In the genomic region with DNA sequence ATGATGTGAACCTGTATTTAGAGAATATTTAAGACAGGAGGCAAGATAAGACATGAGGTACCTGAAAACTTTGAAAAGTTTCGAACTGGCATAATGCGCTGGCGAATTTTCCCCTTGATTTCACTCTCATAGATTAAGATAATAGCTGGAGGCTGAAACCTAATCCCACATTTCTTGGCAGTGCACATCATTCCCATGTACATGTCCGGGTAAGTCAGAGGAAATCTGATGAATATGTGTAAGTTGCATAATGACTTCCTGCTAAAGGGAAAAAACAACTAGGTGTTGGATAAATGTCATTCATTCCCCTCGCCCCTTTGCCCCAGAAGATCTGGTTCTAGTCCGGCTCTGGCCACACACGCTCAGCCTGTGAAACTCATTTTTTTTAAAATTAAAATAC, we compare ENCODE assay signal across 25 cellular contexts.
"Had no signal": no experiment of that assay in that cellular context is flagged by ENCODE, and none has a peak within 500 bp of the region (broad histone marks: within the 10 kb centered on the region; RNA-seq: fewer than 3 reads in every experiment).

No MANE protein-coding gene starts in this region.

- H3K4me3 ChIP-seq: coronary artery, gastrocnemius medialis, left ventricle myocardium inferior, neural progenitor cell, right atrium auricular region, thyroid gland had no signal

- H3K9me3 ChIP-seq: gastrocnemius medialis, left ventricle myocardium inferior, right atrium auricular region, thyroid gland had no signal

- H3K27ac ChIP-seq: coronary artery, gastrocnemius medialis, left ventricle myocardium inferior, neural progenitor cell, right atrium auricular region, thyroid gland had no signal

- H3K4me2 ChIP-seq: neural progenitor cell had no signal

- H3K27me3 Mint-ChIP-seq: activated CD4-positive, alpha-beta T cell treated with anti-CD3 and anti-CD28 coated beads, Interleukin-2, amount 10 ng/mL, durations not matched to agents 7 days and 5 days; activated naive CD8-positive, alpha-beta T cell treated with anti-CD3 and anti-CD28 coated beads, Interleukin-2, amount 10 ng/mL, durations not matched to agents 7 days and 5 days; activated T-cell treated with anti-CD3 and anti-CD28 coated beads, Interleukin-2, amount 50 U/mL, for 24 hours; central memory CD8-positive, alpha-beta T cell; memory B cell; naive thymus-derived CD4-positive, alpha-beta T cell; progenitor cell of endocrine pancreas; T-cell had no signal

- H3K9me3 Mint-ChIP-seq: activated CD4-positive, alpha-beta T cell treated with anti-CD3 and anti-CD28 coated beads, Interleukin-2, amount 10 ng/mL, durations not matched to agents 7 days and 5 days; activated naive CD8-positive, alpha-beta T cell treated with anti-CD3 and anti-CD28 coated beads, Interleukin-2, amount 10 ng/mL, durations not matched to agents 7 days and 5 days; activated T-cell treated with anti-CD3 and anti-CD28 coated beads, Interleukin-2, amount 50 U/mL, for 24 hours; activated T-helper 2 cell treated with anti-CD3 and anti-CD28 coated beads, Interferon-gamma antibody, Interleukin-2, Interleukin-4, amounts not matched to agents 10 μg/mL and 5 μg/mL and 100 μg/mL, durations not matched to agents 14 hours and 24 hours and 36 hours; brain; central memory CD8-positive, alpha-beta T cell; memory B cell; naive thymus-derived CD4-positive, alpha-beta T cell; neural progenitor cell; T-cell had no signal

- H3K36me3 ChIP-seq: gastrocnemius medialis, left ventricle myocardium inferior, neural progenitor cell, right atrium auricular region, thyroid gland had no signal

- H3K27ac Mint-ChIP-seq: activated CD4-positive, alpha-beta T cell treated with anti-CD3 and anti-CD28 coated beads, Interleukin-2, amount 10 ng/mL, durations not matched to agents 7 days and 5 days; activated CD8-positive, alpha-beta T cell treated with anti-CD3 and anti-CD28 coated beads, Interleukin-2, amount 10 ng/mL, durations not matched to agents 7 days and 5 days; activated naive CD8-positive, alpha-beta T cell treated with anti-CD3 and anti-CD28 coated beads, Interleukin-2, amount 10 ng/mL, durations not matched to agents 7 days and 5 days; activated T-cell treated with anti-CD3 and anti-CD28 coated beads, Interleukin-2, amount 50 U/mL, for 24 hours; activated T-helper 2 cell treated with anti-CD3 and anti-CD28 coated beads, Interferon-gamma antibody, Interleukin-2, Interleukin-4, amounts not matched to agents 10 μg/mL and 5 μg/mL and 100 μg/mL, durations not matched to agents 14 hours and 24 hours and 36 hours; brain; memory B cell; neural progenitor cell; progenitor cell of endocrine pancreas; T-cell had no signal

- H3K27me3 ChIP-seq: gastrocnemius medialis, right atrium auricular region, thyroid gland had no signal

- H3K4me3 Mint-ChIP-seq: activated CD4-positive, alpha-beta T cell treated with anti-CD3 and anti-CD28 coated beads, Interleukin-2, amount 10 ng/mL, durations not matched to agents 7 days and 5 days; activated CD8-positive, alpha-beta T cell treated with anti-CD3 and anti-CD28 coated beads, Interleukin-2, amount 10 ng/mL, durations not matched to agents 7 days and 5 days; activated naive CD8-positive, alpha-beta T cell treated with anti-CD3 and anti-CD28 coated beads, Interleukin-2, amount 10 ng/mL, durations not matched to agents 7 days and 5 days; activated T-cell treated with anti-CD3 and anti-CD28 coated beads, Interleukin-2, amount 50 U/mL, for 24 hours; central memory CD8-positive, alpha-beta T cell; memory B cell; naive thymus-derived CD4-positive, alpha-beta T cell; neural progenitor cell; T-cell had no signal

- H3K9ac ChIP-seq: neural progenitor cell had no signal

- H3K36me3 Mint-ChIP-seq: brain, memory B cell had no signal

- H2AFZ ChIP-seq: neural progenitor cell had no signal

- DNase-seq: activated CD4-positive, alpha-beta T cell treated with anti-CD3 and anti-CD28 coated beads, Interleukin-2, amount 10 ng/mL, durations not matched to agents 7 days and 5 days; activated CD8-positive, alpha-beta T cell treated with anti-CD3 and anti-CD28 coated beads, Interleukin-2, amount 10 ng/mL, durations not matched to agents 7 days and 5 days; activated naive CD4-positive, alpha-beta T cell treated with Interleukin-2 at 50 U/mL for 16 hours; activated naive CD8-positive, alpha-beta T cell treated with anti-CD3 and anti-CD28 coated beads, Interleukin-2, amount 10 ng/mL, durations not matched to agents 7 days and 5 days; activated T-cell treated with anti-CD3 and anti-CD28 coated beads, Interleukin-2, amount 50 U/mL, for 24 hours; effector CD4-positive, alpha-beta T cell; gastrocnemius medialis; head of caudate nucleus; kidney glomerular epithelial cell; left ventricle myocardium inferior; naive thymus-derived CD4-positive, alpha-beta T cell; stimulated activated CD4-positive, alpha-beta T cell treated with anti-CD3 and anti-CD28 coated beads, Interleukin-12 subunit alpha, Interleukin-12 subunit beta, amount 100 ng/mL, for 4 hours; stimulated activated CD4-positive, alpha-beta T cell treated with anti-CD3 and anti-CD28 coated beads, Interleukin-1b, Interleukin-23, amount 100 ng/mL, for 48 hours; stimulated activated naive CD4-positive, alpha-beta T cell treated with Interleukin-2 at 50 U/mL for 16 hours; T-cell; T1000; thyroid gland had no signal
